In genomic region chr11:63913866-63914830, GRCh38 we compare ENCODE assay signal across 1 cellular context.
TF ChIP-seq lines count a peak whose summit lies in the region.

No MANE protein-coding gene starts in this region.

TF ChIP-seq in H1, 55 proteins besides CTCF, POLR2A, EP300 and RAD21:
- TF ChIP-seq RXRA (IDR thresholded peaks at IDR 0.05; ENCODE audit: insufficient read depth, low read depth, low read length) (no peak), BCL11A (IDR thresholded peaks at IDR 0.05; ENCODE audit: low read depth in 2 of 2, low read length in 2 of 2) (no peak), RBBP5 (IDR thresholded peaks at IDR 0.05; ENCODE audit: borderline replicate concordance, low read depth, low read length) (no peak), EGR1 (IDR thresholded peaks at IDR 0.05; ENCODE audit: borderline replicate concordance, low read depth, low read length) (no peak), SP1 (IDR thresholded peaks at IDR 0.05; ENCODE audit: low read depth, low read length) (no peak), SUZ12 (IDR thresholded peaks at IDR 0.05; ENCODE audit: low read length) (no peak), SP4 (IDR thresholded peaks at IDR 0.05; ENCODE audit: low read length) (no peak), SAP30 (IDR thresholded peaks at IDR 0.05; ENCODE audit: insufficient read depth, insufficient replicate concordance, low read length) (no peak), FOSL1 (IDR thresholded peaks at IDR 0.05; ENCODE audit: insufficient read depth, low read depth, low read length) (no peak), YY1 (IDR thresholded peaks at IDR 0.05; ENCODE audit: low read depth, low read length) (no peak), POLR2AphosphoS5 (IDR thresholded peaks at IDR 0.05; ENCODE audit: low read depth, low read length) (no peak), NANOG (IDR thresholded peaks at IDR 0.05; ENCODE audit: insufficient read depth, low read depth, low read length, poor library complexity, severe bottlenecking) (no peak), SP2 (IDR thresholded peaks at IDR 0.05; ENCODE audit: low read length) (no peak), CEBPB (IDR thresholded peaks at IDR 0.05; ENCODE audit: low read depth, low read length) (no peak)
- TF ChIP-seq, protein P1, sequence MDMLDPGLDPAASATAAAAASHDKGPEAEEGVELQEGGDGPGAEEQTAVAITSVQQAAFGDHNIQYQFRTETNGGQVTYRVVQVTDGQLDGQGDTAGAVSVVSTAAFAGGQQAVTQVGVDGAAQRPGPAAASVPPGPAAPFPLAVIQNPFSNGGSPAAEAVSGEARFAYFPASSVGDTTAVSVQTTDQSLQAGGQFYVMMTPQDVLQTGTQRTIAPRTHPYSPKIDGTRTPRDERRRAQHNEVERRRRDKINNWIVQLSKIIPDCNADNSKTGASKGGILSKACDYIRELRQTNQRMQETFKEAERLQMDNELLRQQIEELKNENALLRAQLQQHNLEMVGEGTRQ (IDR thresholded peaks at IDR 0.05; ENCODE audit: low read length) = no peak
- TF ChIP-seq, protein P2, sequence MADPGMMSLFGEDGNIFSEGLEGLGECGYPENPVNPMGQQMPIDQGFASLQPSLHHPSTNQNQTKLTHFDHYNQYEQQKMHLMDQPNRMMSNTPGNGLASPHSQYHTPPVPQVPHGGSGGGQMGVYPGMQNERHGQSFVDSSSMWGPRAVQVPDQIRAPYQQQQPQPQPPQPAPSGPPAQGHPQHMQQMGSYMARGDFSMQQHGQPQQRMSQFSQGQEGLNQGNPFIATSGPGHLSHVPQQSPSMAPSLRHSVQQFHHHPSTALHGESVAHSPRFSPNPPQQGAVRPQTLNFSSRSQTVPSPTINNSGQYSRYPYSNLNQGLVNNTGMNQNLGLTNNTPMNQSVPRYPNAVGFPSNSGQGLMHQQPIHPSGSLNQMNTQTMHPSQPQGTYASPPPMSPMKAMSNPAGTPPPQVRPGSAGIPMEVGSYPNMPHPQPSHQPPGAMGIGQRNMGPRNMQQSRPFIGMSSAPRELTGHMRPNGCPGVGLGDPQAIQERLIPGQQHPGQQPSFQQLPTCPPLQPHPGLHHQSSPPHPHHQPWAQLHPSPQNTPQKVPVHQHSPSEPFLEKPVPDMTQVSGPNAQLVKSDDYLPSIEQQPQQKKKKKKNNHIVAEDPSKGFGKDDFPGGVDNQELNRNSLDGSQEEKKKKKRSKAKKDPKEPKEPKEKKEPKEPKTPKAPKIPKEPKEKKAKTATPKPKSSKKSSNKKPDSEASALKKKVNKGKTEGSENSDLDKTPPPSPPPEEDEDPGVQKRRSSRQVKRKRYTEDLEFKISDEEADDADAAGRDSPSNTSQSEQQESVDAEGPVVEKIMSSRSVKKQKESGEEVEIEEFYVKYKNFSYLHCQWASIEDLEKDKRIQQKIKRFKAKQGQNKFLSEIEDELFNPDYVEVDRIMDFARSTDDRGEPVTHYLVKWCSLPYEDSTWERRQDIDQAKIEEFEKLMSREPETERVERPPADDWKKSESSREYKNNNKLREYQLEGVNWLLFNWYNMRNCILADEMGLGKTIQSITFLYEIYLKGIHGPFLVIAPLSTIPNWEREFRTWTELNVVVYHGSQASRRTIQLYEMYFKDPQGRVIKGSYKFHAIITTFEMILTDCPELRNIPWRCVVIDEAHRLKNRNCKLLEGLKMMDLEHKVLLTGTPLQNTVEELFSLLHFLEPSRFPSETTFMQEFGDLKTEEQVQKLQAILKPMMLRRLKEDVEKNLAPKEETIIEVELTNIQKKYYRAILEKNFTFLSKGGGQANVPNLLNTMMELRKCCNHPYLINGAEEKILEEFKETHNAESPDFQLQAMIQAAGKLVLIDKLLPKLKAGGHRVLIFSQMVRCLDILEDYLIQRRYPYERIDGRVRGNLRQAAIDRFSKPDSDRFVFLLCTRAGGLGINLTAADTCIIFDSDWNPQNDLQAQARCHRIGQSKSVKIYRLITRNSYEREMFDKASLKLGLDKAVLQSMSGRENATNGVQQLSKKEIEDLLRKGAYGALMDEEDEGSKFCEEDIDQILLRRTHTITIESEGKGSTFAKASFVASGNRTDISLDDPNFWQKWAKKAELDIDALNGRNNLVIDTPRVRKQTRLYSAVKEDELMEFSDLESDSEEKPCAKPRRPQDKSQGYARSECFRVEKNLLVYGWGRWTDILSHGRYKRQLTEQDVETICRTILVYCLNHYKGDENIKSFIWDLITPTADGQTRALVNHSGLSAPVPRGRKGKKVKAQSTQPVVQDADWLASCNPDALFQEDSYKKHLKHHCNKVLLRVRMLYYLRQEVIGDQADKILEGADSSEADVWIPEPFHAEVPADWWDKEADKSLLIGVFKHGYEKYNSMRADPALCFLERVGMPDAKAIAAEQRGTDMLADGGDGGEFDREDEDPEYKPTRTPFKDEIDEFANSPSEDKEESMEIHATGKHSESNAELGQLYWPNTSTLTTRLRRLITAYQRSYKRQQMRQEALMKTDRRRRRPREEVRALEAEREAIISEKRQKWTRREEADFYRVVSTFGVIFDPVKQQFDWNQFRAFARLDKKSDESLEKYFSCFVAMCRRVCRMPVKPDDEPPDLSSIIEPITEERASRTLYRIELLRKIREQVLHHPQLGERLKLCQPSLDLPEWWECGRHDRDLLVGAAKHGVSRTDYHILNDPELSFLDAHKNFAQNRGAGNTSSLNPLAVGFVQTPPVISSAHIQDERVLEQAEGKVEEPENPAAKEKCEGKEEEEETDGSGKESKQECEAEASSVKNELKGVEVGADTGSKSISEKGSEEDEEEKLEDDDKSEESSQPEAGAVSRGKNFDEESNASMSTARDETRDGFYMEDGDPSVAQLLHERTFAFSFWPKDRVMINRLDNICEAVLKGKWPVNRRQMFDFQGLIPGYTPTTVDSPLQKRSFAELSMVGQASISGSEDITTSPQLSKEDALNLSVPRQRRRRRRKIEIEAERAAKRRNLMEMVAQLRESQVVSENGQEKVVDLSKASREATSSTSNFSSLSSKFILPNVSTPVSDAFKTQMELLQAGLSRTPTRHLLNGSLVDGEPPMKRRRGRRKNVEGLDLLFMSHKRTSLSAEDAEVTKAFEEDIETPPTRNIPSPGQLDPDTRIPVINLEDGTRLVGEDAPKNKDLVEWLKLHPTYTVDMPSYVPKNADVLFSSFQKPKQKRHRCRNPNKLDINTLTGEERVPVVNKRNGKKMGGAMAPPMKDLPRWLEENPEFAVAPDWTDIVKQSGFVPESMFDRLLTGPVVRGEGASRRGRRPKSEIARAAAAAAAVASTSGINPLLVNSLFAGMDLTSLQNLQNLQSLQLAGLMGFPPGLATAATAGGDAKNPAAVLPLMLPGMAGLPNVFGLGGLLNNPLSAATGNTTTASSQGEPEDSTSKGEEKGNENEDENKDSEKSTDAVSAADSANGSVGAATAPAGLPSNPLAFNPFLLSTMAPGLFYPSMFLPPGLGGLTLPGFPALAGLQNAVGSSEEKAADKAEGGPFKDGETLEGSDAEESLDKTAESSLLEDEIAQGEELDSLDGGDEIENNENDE (IDR thresholded peaks at IDR 0.05; ENCODE audit: insufficient replicate concordance, low read length) = no peak
- TF ChIP-seq, protein P3, sequence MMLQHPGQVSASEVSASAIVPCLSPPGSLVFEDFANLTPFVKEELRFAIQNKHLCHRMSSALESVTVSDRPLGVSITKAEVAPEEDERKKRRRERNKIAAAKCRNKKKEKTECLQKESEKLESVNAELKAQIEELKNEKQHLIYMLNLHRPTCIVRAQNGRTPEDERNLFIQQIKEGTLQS (IDR thresholded peaks at IDR 0.05; ENCODE audit: insufficient read depth, low read depth, low read length) = no peak
TF ChIP-seq in H1: peak in this region for 0.
